In genomic region chr12:118526255-118527095, GRCh38 we compare ENCODE assay signal across 18 cellular contexts.
"Had no signal": no experiment of that assay in that cellular context is flagged by ENCODE, and none has a peak within 500 bp of the region (broad histone marks: within the 10 kb centered on the region; RNA-seq: fewer than 3 reads in every experiment).

No MANE protein-coding gene starts in this region.

- DNase-seq: activated CD4-positive, alpha-beta T cell treated with anti-CD3 and anti-CD28 coated beads for 1 hour; activated CD4-positive, alpha-beta T cell treated with anti-CD3 and anti-CD28 coated beads, Interleukin-2, amount 50 U/mL, for 1 hour; activated CD8-positive, alpha-beta T cell treated with anti-CD3 and anti-CD28 coated beads, Interleukin-2, amount 10 ng/mL, durations not matched to agents 7 days and 5 days; activated gamma-delta T cell treated with Interleukin-2 at 50 U/mL for 16 hours; aorta; colonic mucosa; esophagus squamous epithelium; immature natural killer cell; right lobe of liver; stimulated activated CD4-positive, alpha-beta T cell treated with anti-CD3 and anti-CD28 coated beads, Interleukin-1b, Interleukin-23, amount 100 ng/mL, for 48 hours; stimulated activated naive CD8-positive, alpha-beta T cell treated with anti-CD3 and anti-CD28 coated beads, Interleukin-15, amount 100 ng/mL, for 72 hours; T-helper 1 cell; transverse colon had no signal

- H3K4me1 ChIP-seq: colonic mucosa, esophagus squamous epithelium, right lobe of liver, transverse colon had no signal

- FAIRE-seq: TTC549, urothelium cell line had no signal

- H3K36me3 ChIP-seq: colonic mucosa, esophagus squamous epithelium, neutrophil, ovary, right lobe of liver, transverse colon had no signal

- H3K4me3 ChIP-seq: colonic mucosa, esophagus squamous epithelium, ovary, right lobe of liver, skin epidermis, transverse colon had no signal

- H3K9me3 ChIP-seq: colonic mucosa, esophagus squamous epithelium, neutrophil, ovary, right lobe of liver, transverse colon had no signal

- H3K27me3 ChIP-seq: colonic mucosa, esophagus squamous epithelium, neutrophil, ovary, right lobe of liver, transverse colon had no signal

- H3K27ac ChIP-seq: colonic mucosa, esophagus squamous epithelium, neutrophil, ovary, right lobe of liver, skin epidermis, transverse colon had no signal

- ATAC-seq: activated CD8-positive, alpha-beta T cell treated with anti-CD3 and anti-CD28 coated beads, Interleukin-2, amount 10 ng/mL, durations not matched to agents 7 days and 5 days; stimulated activated naive CD8-positive, alpha-beta T cell treated with anti-CD3 and anti-CD28 coated beads, Interleukin-15, amount 100 ng/mL, for 72 hours had no signal
